19 cellular contexts compared by ENCODE assay signal in the genomic region with DNA sequence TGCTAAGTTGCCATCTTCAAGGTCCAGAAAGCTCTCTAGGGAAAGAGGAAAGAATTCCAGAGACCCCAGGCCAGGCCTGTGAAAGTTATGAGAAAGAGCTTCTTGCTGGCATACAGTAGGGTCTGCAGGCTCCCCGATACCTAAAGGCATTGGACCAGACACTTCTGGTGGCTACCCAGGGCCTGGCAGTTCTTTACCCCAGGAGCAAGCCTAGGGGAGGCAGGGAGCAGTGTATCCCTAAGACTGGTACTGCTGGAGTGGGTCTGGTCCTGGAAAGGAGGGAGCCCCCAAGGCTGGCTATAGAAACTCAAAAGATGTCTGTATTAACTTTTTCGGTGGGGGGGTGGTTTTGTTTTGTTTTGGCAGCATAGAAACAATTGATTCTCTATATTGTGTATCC. TPM values are rescaled to one million over a fixed set of nuclear protein-coding genes. Genes with fewer than 3 reads are reported as not detected.
A peak's percentile ranks its signal among the peaks of the same experiment; 100 is the strongest.
DNase-seq lines count a peak whose midpoint lies in the region; ATAC-seq and TF ChIP-seq lines count a peak whose summit lies in the region.
"Had no signal": no experiment of that assay in that cellular context is flagged by ENCODE, and none has a peak within 500 bp of the region (broad histone marks: within the 10 kb centered on the region; RNA-seq: fewer than 3 reads in every experiment).

No MANE protein-coding gene starts in this region.

- H3F3A ChIP-seq in GM23338 (replicated peaks; ENCODE audit: low read depth), result 0 out of 2 replicates have a peak, but pooled peaks cover 7% of the 10 kb centered on the region

- H3K4me3 Mint-ChIP-seq in GM23338, result no peak overlapping the region
- H3K4me3 Mint-ChIP-seq in stimulated activated naive CD8-positive, alpha-beta T cell treated with anti-CD3 and anti-CD28 coated beads, Interleukin-15, amount 100 ng/mL, for 72 hours, result no peak overlapping the region
- H3K4me3 Mint-ChIP-seq: CD4-positive, CD25-positive, alpha-beta regulatory T cell had no signal

- H3K4me1 ChIP-seq in cardiac muscle cell (ENCODE audit: low read depth) (no peaks in the 10 kb centered on the region), GM23338 (ENCODE audit: insufficient read depth) (no peaks in the 10 kb centered on the region), ascending aorta (peaks cover 0 to 6% of the 10 kb centered on the region in 2 donors), stomach (peaks cover 10 to 24% (median 16%) of the 10 kb centered on the region in 4 donors)

- no peaks in the 10 kb centered on the region for H3K27me3 ChIP-seq in cardiac muscle cell
- no peaks in the 10 kb centered on the region for H3K27me3 ChIP-seq in GM23338 (ENCODE audit: insufficient read depth)
- H3K27me3 ChIP-seq in ascending aorta, result no peaks in the 10 kb centered on the region
- no peaks in the 10 kb centered on the region for H3K27me3 ChIP-seq in stomach

- peaks cover 47% of the 10 kb centered on the region for H3K36me3 Mint-ChIP-seq in GM23338 (ENCODE audit: low read depth)

- H2AFZ ChIP-seq in GM23338, result no peak overlapping the region

- no peak overlapping the region for H3K27ac Mint-ChIP-seq in GM23338
- H3K27ac Mint-ChIP-seq in stimulated activated naive CD8-positive, alpha-beta T cell treated with anti-CD3 and anti-CD28 coated beads, Interleukin-15, amount 100 ng/mL, for 72 hours, result peak overlapping the region in 1 of 2 donors; percentile 80

- H3K4me1 Mint-ChIP-seq in GM23338, result no peaks in the 10 kb centered on the region
- H3K4me1 Mint-ChIP-seq in stimulated activated naive CD8-positive, alpha-beta T cell treated with anti-CD3 and anti-CD28 coated beads, Interleukin-15, amount 100 ng/mL, for 72 hours, result no peaks in the 10 kb centered on the region

- TF ChIP-seq CTCF in cardiac muscle cell (IDR thresholded peaks at IDR 0.05; ENCODE audit: low read depth, low read length), result no peak
- TF ChIP-seq CTCF in GM23338 (conservative IDR thresholded peaks at IDR 0.05; ENCODE audit: low read depth in 2 of 2), result no peak
- no peak for TF ChIP-seq CTCF in ascending aorta (IDR thresholded peaks at IDR 0.05)
- no peak for TF ChIP-seq CTCF in stomach (IDR thresholded peaks at IDR 0.05)

- H3K27ac ChIP-seq in cardiac muscle cell (peak overlapping the region; percentile 51), GM23338 (ENCODE audit: low read depth) (no peak overlapping the region), ascending aorta (peak overlapping the region; percentile 49 to 57), stomach (peak overlapping the region; percentile 24 to 79 (median 62))
- H3K27ac ChIP-seq: HL-60 had no signal

- TF ChIP-seq POLR2A in stomach (IDR thresholded peaks at IDR 0.05), result no peak

- TF ChIP-seq EP300 in stomach (IDR thresholded peaks at IDR 0.05), result no peak

- H4K20me1 ChIP-seq in GM23338 (replicated peaks; ENCODE audit: insufficient read depth), result peaks cover 2% of the 10 kb centered on the region

- H3K9me2 ChIP-seq in GM23338 (ENCODE audit: insufficient read depth), result no peaks in the 10 kb centered on the region

- DNase-seq in cardiac muscle cell (ENCODE audit: low read depth in 1 of 2, low spot score in 1 of 2) (no peak), Right ventricle myocardium superior (no peak), GM23338 (ENCODE audit: low spot score) (peak; percentile 7), ascending aorta (ENCODE audit: low spot score in 2 of 2) (no peak), stomach (no peak)
- DNase-seq in stimulated activated naive CD8-positive, alpha-beta T cell treated with anti-CD3 and anti-CD28 coated beads, Interleukin-15, amount 100 ng/mL, for 72 hours, result no peak
- DNase-seq: Calu3; CD4-positive, CD25-positive, alpha-beta regulatory T cell; GOT3; KBM-7; NCI-H1436 treated with DMSO at 0.1 percent for 48 hours; NCI-H2081; NCI-H2227 treated with DMSO at 0.1 percent for 48 hours; NCI-H526; OCI-M1; RPMI8226 had no signal

- no peaks in the 10 kb centered on the region for H3K9me3 Mint-ChIP-seq in GM23338
- no peaks in the 10 kb centered on the region for H3K9me3 Mint-ChIP-seq in stimulated activated naive CD8-positive, alpha-beta T cell treated with anti-CD3 and anti-CD28 coated beads, Interleukin-15, amount 100 ng/mL, for 72 hours
- H3K9me3 Mint-ChIP-seq: CD4-positive, CD25-positive, alpha-beta regulatory T cell had no signal

- WGBS in stomach, 5 donors, result 78 to 97% (median 86%) methylated on average over 2 of the region's 2 CpGs

- intact Hi-C loops in Right ventricle myocardium superior (cut with DNase I), result no loop called here
- intact Hi-C loops in ascending aorta (cut with DNase I), result no loop called here
- intact Hi-C loops in stomach (cut with DNase I; ENCODE audit: low total_unique reads), result no loop called here

- H3K36me3 ChIP-seq in cardiac muscle cell, result peaks cover 19% of the 10 kb centered on the region
- H3K36me3 ChIP-seq in GM23338 (ENCODE audit: insufficient read depth), result peaks cover 11% of the 10 kb centered on the region; the same call in 1 of the 2 replicates
- peaks cover 30 to 35% of the 10 kb centered on the region in 2 donors for H3K36me3 ChIP-seq in ascending aorta
- peaks cover 31 to 55% (median 49%) of the 10 kb centered on the region in 4 donors for H3K36me3 ChIP-seq in stomach

- no peaks in the 10 kb centered on the region for H3K9me3 ChIP-seq in cardiac muscle cell (ENCODE audit: low read depth)
- no peaks in the 10 kb centered on the region for H3K9me3 ChIP-seq in ascending aorta
- no peaks in the 10 kb centered on the region for H3K9me3 ChIP-seq in stomach

- H3K4me2 ChIP-seq in GM23338, result no peak overlapping the region

- no peaks in the 10 kb centered on the region for H3K79me2 ChIP-seq in GM23338 (replicated peaks; ENCODE audit: insufficient read depth)

- H3K4me3 ChIP-seq in cardiac muscle cell (no peak overlapping the region), GM23338 (no peak overlapping the region), ascending aorta (no peak overlapping the region), stomach (no peak overlapping the region)

- peaks cover 8% of the 10 kb centered on the region for H3K27me3 Mint-ChIP-seq in GM23338 (ENCODE audit: insufficient read depth, low read depth, poor library complexity)
- H3K27me3 Mint-ChIP-seq in stimulated activated naive CD8-positive, alpha-beta T cell treated with anti-CD3 and anti-CD28 coated beads, Interleukin-15, amount 100 ng/mL, for 72 hours, result no peaks in the 10 kb centered on the region
- H3K27me3 Mint-ChIP-seq: CD4-positive, CD25-positive, alpha-beta regulatory T cell had no signal

- ATAC-seq in Right ventricle myocardium superior (ENCODE audit: poor library complexity) (no peak), GM23338 (peak; percentile 42), GM19395 (IDR thresholded peaks at IDR 0.05; ENCODE audit: unreplicated experiment) (no peak), GM19351 (IDR thresholded peaks at IDR 0.05; ENCODE audit: unreplicated experiment) (no peak)
- ATAC-seq in stimulated activated naive CD8-positive, alpha-beta T cell treated with anti-CD3 and anti-CD28 coated beads, Interleukin-15, amount 100 ng/mL, for 72 hours, result no peak

TF ChIP-seq in GM23338, 12 proteins besides CTCF, POLR2A, EP300 and RAD21 (continues in another document):
- TF ChIP-seq, protein P1, sequence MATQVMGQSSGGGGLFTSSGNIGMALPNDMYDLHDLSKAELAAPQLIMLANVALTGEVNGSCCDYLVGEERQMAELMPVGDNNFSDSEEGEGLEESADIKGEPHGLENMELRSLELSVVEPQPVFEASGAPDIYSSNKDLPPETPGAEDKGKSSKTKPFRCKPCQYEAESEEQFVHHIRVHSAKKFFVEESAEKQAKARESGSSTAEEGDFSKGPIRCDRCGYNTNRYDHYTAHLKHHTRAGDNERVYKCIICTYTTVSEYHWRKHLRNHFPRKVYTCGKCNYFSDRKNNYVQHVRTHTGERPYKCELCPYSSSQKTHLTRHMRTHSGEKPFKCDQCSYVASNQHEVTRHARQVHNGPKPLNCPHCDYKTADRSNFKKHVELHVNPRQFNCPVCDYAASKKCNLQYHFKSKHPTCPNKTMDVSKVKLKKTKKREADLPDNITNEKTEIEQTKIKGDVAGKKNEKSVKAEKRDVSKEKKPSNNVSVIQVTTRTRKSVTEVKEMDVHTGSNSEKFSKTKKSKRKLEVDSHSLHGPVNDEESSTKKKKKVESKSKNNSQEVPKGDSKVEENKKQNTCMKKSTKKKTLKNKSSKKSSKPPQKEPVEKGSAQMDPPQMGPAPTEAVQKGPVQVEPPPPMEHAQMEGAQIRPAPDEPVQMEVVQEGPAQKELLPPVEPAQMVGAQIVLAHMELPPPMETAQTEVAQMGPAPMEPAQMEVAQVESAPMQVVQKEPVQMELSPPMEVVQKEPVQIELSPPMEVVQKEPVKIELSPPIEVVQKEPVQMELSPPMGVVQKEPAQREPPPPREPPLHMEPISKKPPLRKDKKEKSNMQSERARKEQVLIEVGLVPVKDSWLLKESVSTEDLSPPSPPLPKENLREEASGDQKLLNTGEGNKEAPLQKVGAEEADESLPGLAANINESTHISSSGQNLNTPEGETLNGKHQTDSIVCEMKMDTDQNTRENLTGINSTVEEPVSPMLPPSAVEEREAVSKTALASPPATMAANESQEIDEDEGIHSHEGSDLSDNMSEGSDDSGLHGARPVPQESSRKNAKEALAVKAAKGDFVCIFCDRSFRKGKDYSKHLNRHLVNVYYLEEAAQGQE (IDR thresholded peaks at IDR 0.05; ENCODE audit: unreplicated experiment), result no peak
- TF ChIP-seq JUNB (IDR thresholded peaks at IDR 0.05; ENCODE audit: unreplicated experiment), result no peak
- no peak for TF ChIP-seq ZNF331 (CRISPR knock-in tag; IDR thresholded peaks at IDR 0.05; ENCODE audit: low read depth)
- TF ChIP-seq STAT1 (IDR thresholded peaks at IDR 0.05; ENCODE audit: unreplicated experiment), result no peak
- no peak for TF ChIP-seq POLR2AphosphoS5 (IDR thresholded peaks at IDR 0.05; ENCODE audit: low read depth)

RNA-seq across cellular contexts. Expression of a gene that starts 19.8 kb away (rescaled TPM):
- total RNA-seq in cardiac muscle cell (17.3 and 34.0 TPM in 2 replicates), Right ventricle myocardium superior (14.5 TPM), ascending aorta (30.9 TPM), stomach (100 to 1,000 TPM in 1 of 5 donors, 10 to 100 TPM in 4; 22.2 to 107 (median 37.9) TPM)
- polyA plus RNA-seq in cardiac muscle cell (12.0 and 23.4 TPM in 2 replicates), GM23338 (2016; fragmentation: Nextera tagmentation; extraction: Ambion mirVana) (8.5 and 12.0 TPM in 2 replicates), stomach (1 to 10 TPM; 4.9 to 7.0 (median 7.0) TPM)
- total RNA-seq in GM23338 (2014; rRNA removed; shearing (Covaris generic)), result 20.8 and 22.9 TPM in 2 replicates

RNA-seq across cellular contexts. Expression of a gene that starts 47.7 kb away (rescaled TPM):
- total RNA-seq in cardiac muscle cell, result 58.7 and 58.8 TPM in 2 replicates
- polyA plus RNA-seq in cardiac muscle cell, result 56.8 and 81.1 TPM in 2 replicates
- total RNA-seq in Right ventricle myocardium superior, result 22.3 TPM
- 77.2 and 87.5 TPM in 2 replicates for total RNA-seq in GM23338 (2014; rRNA removed; shearing (Covaris generic))
- polyA plus RNA-seq in GM23338 (2016; fragmentation: Nextera tagmentation; extraction: Ambion mirVana), result 42.5 and 47.7 TPM in 2 replicates
- 19.3 TPM for total RNA-seq in ascending aorta
- total RNA-seq in stomach, result 10 to 100 TPM in 4 of 5 donors, 1 to 10 TPM in 1; 5.3 to 75.2 (median 42.9) TPM
- polyA plus RNA-seq in stomach, result 10 to 100 TPM; 15.3 to 29.3 (median 28.8) TPM
